Comparison of ENCODE assay signal across 1 cellular context in genomic region chr12:52032797-52033505, GRCh38.
TF ChIP-seq lines count a peak whose summit lies in the region.

No MANE protein-coding gene starts in this region.

TF ChIP-seq in H1, 55 proteins besides CTCF, POLR2A, EP300 and RAD21:
- no peak for TF ChIP-seq TCF12 (IDR thresholded peaks at IDR 0.05; ENCODE audit: low read depth, low read length)
- TF ChIP-seq GABPA (IDR thresholded peaks at IDR 0.05; ENCODE audit: borderline replicate concordance, insufficient read depth, low read length): no peak
- no peak; the same call in 1 of the 2 replicates for TF ChIP-seq NRF1 (IDR thresholded peaks at IDR 0.05; ENCODE audit: low read depth, low read length)
- TF ChIP-seq BACH1 (IDR thresholded peaks at IDR 0.05; ENCODE audit: low read length): no peak
- TF ChIP-seq CHD7 (IDR thresholded peaks at IDR 0.05; ENCODE audit: insufficient replicate concordance, low read length): no peak
- TF ChIP-seq CBX8 (IDR thresholded peaks at IDR 0.05; ENCODE audit: borderline replicate concordance, low read depth, low read length): no peak
- TF ChIP-seq POLR2AphosphoS5 (IDR thresholded peaks at IDR 0.05; ENCODE audit: low read depth, low read length): peak; percentile 11; the same call in 1 of the 2 replicates
- peak; percentile 66 for TF ChIP-seq TAF7 (optimal IDR thresholded peaks at IDR 0.05; ENCODE audit: borderline replicate concordance, low read depth, low read length)
- no peak for TF ChIP-seq SP4 (IDR thresholded peaks at IDR 0.05; ENCODE audit: low read length)
- 0 out of 2 replicates have a peak, but pooled peaks have one; percentile 59 for TF ChIP-seq EGR1 (IDR thresholded peaks at IDR 0.05; ENCODE audit: borderline replicate concordance, low read depth, low read length)
- TF ChIP-seq KDM1A (IDR thresholded peaks at IDR 0.05; ENCODE audit: borderline replicate concordance, low read length): no peak
- no peak for TF ChIP-seq EZH2 (IDR thresholded peaks at IDR 0.05; ENCODE audit: low read depth, low read length, severe bottlenecking)
- TF ChIP-seq SAP30 (IDR thresholded peaks at IDR 0.05; ENCODE audit: insufficient read depth, insufficient replicate concordance, low read length): no peak
- no peak for TF ChIP-seq USF2 (IDR thresholded peaks at IDR 0.05; ENCODE audit: low read length)
- TF ChIP-seq PHF8 (conservative IDR thresholded peaks at IDR 0.05; ENCODE audit: low read depth, low read length): peak; percentile 32; the same call in 1 of the 2 replicates
- TF ChIP-seq YY1 (IDR thresholded peaks at IDR 0.05; ENCODE audit: low read depth, low read length): no peak
- TF ChIP-seq CTBP2 (IDR thresholded peaks at IDR 0.05; ENCODE audit: borderline replicate concordance, insufficient read depth, insufficient read length, low read length): no peak
- TF ChIP-seq NANOG (IDR thresholded peaks at IDR 0.05; ENCODE audit: insufficient read depth, low read depth, low read length, poor library complexity, severe bottlenecking): peak; percentile 3
- peak; percentile 80; the same call in 1 of the 2 replicates for TF ChIP-seq TAF1 (IDR thresholded peaks at IDR 0.05; ENCODE audit: low read depth, low read length)
- no peak for TF ChIP-seq SRF (IDR thresholded peaks at IDR 0.05; ENCODE audit: low read depth, low read length)
- TF ChIP-seq RXRA (IDR thresholded peaks at IDR 0.05; ENCODE audit: insufficient read depth, low read depth, low read length): no peak
- no peak for TF ChIP-seq SP2 (IDR thresholded peaks at IDR 0.05; ENCODE audit: low read length)
- TF ChIP-seq HDAC6 (IDR thresholded peaks at IDR 0.05; ENCODE audit: low read depth, low read length): no peak
- TF ChIP-seq TEAD4 (IDR thresholded peaks at IDR 0.05; ENCODE audit: low read depth, low read length): no peak
- TF ChIP-seq MAFK (IDR thresholded peaks at IDR 0.05; ENCODE audit: low read depth, low read length): no peak
- TF ChIP-seq SIX5 (IDR thresholded peaks at IDR 0.05; ENCODE audit: low read depth, low read length): no peak
- no peak for TF ChIP-seq SUZ12 (IDR thresholded peaks at IDR 0.05; ENCODE audit: low read length)
- no peak for TF ChIP-seq HDAC2 (IDR thresholded peaks at IDR 0.05; ENCODE audit: borderline replicate concordance in 1 of 2, low read depth in 2 of 2, low read length in 2 of 2)
- no peak for TF ChIP-seq BRCA1 (IDR thresholded peaks at IDR 0.05; ENCODE audit: low read depth, low read length)
- no peak for TF ChIP-seq GTF2F1 (IDR thresholded peaks at IDR 0.05; ENCODE audit: borderline replicate concordance, low read depth, low read length)
- TF ChIP-seq CREB1 (IDR thresholded peaks at IDR 0.05): peak; percentile 88
- no peak for TF ChIP-seq BCL11A (IDR thresholded peaks at IDR 0.05; ENCODE audit: low read depth in 2 of 2, low read length in 2 of 2)
- no peak; the same call in 1 of the 2 replicates for TF ChIP-seq RBBP5 (IDR thresholded peaks at IDR 0.05; ENCODE audit: borderline replicate concordance, low read depth, low read length)
- no peak for TF ChIP-seq ATF2 (IDR thresholded peaks at IDR 0.05; ENCODE audit: low read length)
- 0 out of 4 replicates have a peak, but pooled peaks of 1 of the 2 experiments have one; percentile 28 for TF ChIP-seq SIN3A (conservative IDR thresholded peaks at IDR 0.05 in 1 of 2, IDR thresholded peaks at IDR 0.05 in 1 of 2; ENCODE audit: low read depth in 1 of 2, low read length in 2 of 2)
- peak; percentile 51 for TF ChIP-seq KDM4A (IDR thresholded peaks at IDR 0.05; ENCODE audit: low read depth, low read length, severe bottlenecking)
- no peak; the same call in 1 of the 2 replicates for TF ChIP-seq JUND (IDR thresholded peaks at IDR 0.05; ENCODE audit: low read length)
- no peak for TF ChIP-seq E2F6 (IDR thresholded peaks at IDR 0.05)
- TF ChIP-seq TBP (IDR thresholded peaks at IDR 0.05; ENCODE audit: low read depth, low read length): peak; percentile 52
- no peak for TF ChIP-seq RFX5 (IDR thresholded peaks at IDR 0.05; ENCODE audit: borderline replicate concordance, low read depth, low read length)
- no peak for TF ChIP-seq CEBPB (IDR thresholded peaks at IDR 0.05; ENCODE audit: low read depth, low read length)
- TF ChIP-seq CBX5 (IDR thresholded peaks at IDR 0.05; ENCODE audit: low read depth, low read length): no peak
- no peak for TF ChIP-seq POU5F1 (IDR thresholded peaks at IDR 0.05; ENCODE audit: low read depth, low read length)
- no peak for TF ChIP-seq ZNF274 (IDR thresholded peaks at IDR 0.05; ENCODE audit: borderline replicate concordance, extremely low read depth, low read length)
- peak; percentile 62 for TF ChIP-seq ASH2L (IDR thresholded peaks at IDR 0.05; ENCODE audit: low read length)
- TF ChIP-seq RNF2 (IDR thresholded peaks at IDR 0.05; ENCODE audit: borderline replicate concordance, low read depth, low read length, missing control alignments, poor library complexity, severe bottlenecking): no peak
- no peak for TF ChIP-seq KDM5A (IDR thresholded peaks at IDR 0.05; ENCODE audit: low read length)
- no peak for TF ChIP-seq CHD1 (IDR thresholded peaks at IDR 0.05; ENCODE audit: low read depth, low read length)
- 0 out of 2 replicates have a peak, but pooled peaks have one; percentile 28 for TF ChIP-seq CHD2 (IDR thresholded peaks at IDR 0.05; ENCODE audit: low read length)
- TF ChIP-seq MAX (IDR thresholded peaks at IDR 0.05): no peak
- TF ChIP-seq SP1 (IDR thresholded peaks at IDR 0.05; ENCODE audit: low read depth, low read length): peak; percentile 54; the same call in 1 of the 2 replicates
- TF ChIP-seq JUN (IDR thresholded peaks at IDR 0.05; ENCODE audit: low read depth, low read length): peak; percentile 79
- no peak for TF ChIP-seq SIRT6 (IDR thresholded peaks at IDR 0.05; ENCODE audit: low read length)
- no peak for TF ChIP-seq ATF3 (IDR thresholded peaks at IDR 0.05; ENCODE audit: insufficient read depth, low read depth, low read length)
- no peak for TF ChIP-seq FOSL1 (IDR thresholded peaks at IDR 0.05; ENCODE audit: insufficient read depth, low read depth, low read length)
